27 cellular contexts compared by ENCODE assay signal in genomic region chr6:97038437-97038836, GRCh38.
"Had no signal": no experiment of that assay in that cellular context is flagged by ENCODE, and none has a peak within 500 bp of the region (broad histone marks: within the 10 kb centered on the region; RNA-seq: fewer than 3 reads in every experiment).

No MANE protein-coding gene starts in this region.

- H3K27ac ChIP-seq: colonic mucosa, epithelial cell of prostate, esophagus squamous epithelium, gastrocnemius medialis, heart right ventricle, left lung, lower lobe of right lung had no signal

- H3K36me3 Mint-ChIP-seq: mesothelial cell of epicardium had no signal

- FAIRE-seq: endometrium, islet of Langerhans, keratinocyte had no signal

- H3K4me1 Mint-ChIP-seq: mesothelial cell of epicardium had no signal

- H3K27me3 ChIP-seq: colonic mucosa, esophagus squamous epithelium, gastrocnemius medialis, heart right ventricle had no signal

- H3K9me3 ChIP-seq: colonic mucosa, esophagus squamous epithelium, gastrocnemius medialis, left lung, lower lobe of right lung, mucosa of descending colon had no signal

- H3K27ac Mint-ChIP-seq: dendritic cell treated with granulocyte-macrophage colony-stimulating factor and Interleukin-4, amounts not matched to agents 40 ng/mL and 50 ng/mL, for 4 days; effector memory CD8-positive, alpha-beta T cell; endodermal cell; mesothelial cell of epicardium had no signal

- DNase-seq: colonic mucosa; cortex of kidney; effector CD8-positive, alpha-beta T cell; effector memory CD8-positive, alpha-beta T cell; endodermal cell; erythroblast; esophagus squamous epithelium; foreskin fibroblast; foreskin melanocyte; gastrocnemius medialis; glutamatergic neuron; head of caudate nucleus; heart right ventricle; hippocampal formation; left cardiac atrium; left lung; left ventricle myocardium superior; lower lobe of right lung; mesenchymal stem cell; mucosa of descending colon had no signal

- H3K4me3 ChIP-seq: colonic mucosa, esophagus squamous epithelium, gastrocnemius medialis, heart right ventricle, left lung, lower lobe of right lung, mucosa of descending colon had no signal

- H3K4me1 ChIP-seq: colonic mucosa, esophagus squamous epithelium, gastrocnemius medialis, heart right ventricle, left lung, lower lobe of right lung had no signal

- ATAC-seq: effector memory CD8-positive, alpha-beta T cell; esophagus mucosa; gastrocnemius medialis; heart right ventricle; left cardiac atrium; left lung; left ventricle myocardium superior; lower lobe of right lung; mucosa of descending colon had no signal

- H3K4me3 Mint-ChIP-seq: dendritic cell treated with granulocyte-macrophage colony-stimulating factor and Interleukin-4, amounts not matched to agents 40 ng/mL and 50 ng/mL, for 4 days; effector memory CD8-positive, alpha-beta T cell; endodermal cell; mesothelial cell of epicardium had no signal

- H3K27me3 Mint-ChIP-seq: dendritic cell treated with granulocyte-macrophage colony-stimulating factor and Interleukin-4, amounts not matched to agents 40 ng/mL and 50 ng/mL, for 4 days had no signal

- H3K36me3 ChIP-seq: colonic mucosa, esophagus squamous epithelium, gastrocnemius medialis, heart right ventricle, left lung, lower lobe of right lung had no signal
